Comparison of ENCODE assay signal across 7 cellular contexts in the genomic region with DNA sequence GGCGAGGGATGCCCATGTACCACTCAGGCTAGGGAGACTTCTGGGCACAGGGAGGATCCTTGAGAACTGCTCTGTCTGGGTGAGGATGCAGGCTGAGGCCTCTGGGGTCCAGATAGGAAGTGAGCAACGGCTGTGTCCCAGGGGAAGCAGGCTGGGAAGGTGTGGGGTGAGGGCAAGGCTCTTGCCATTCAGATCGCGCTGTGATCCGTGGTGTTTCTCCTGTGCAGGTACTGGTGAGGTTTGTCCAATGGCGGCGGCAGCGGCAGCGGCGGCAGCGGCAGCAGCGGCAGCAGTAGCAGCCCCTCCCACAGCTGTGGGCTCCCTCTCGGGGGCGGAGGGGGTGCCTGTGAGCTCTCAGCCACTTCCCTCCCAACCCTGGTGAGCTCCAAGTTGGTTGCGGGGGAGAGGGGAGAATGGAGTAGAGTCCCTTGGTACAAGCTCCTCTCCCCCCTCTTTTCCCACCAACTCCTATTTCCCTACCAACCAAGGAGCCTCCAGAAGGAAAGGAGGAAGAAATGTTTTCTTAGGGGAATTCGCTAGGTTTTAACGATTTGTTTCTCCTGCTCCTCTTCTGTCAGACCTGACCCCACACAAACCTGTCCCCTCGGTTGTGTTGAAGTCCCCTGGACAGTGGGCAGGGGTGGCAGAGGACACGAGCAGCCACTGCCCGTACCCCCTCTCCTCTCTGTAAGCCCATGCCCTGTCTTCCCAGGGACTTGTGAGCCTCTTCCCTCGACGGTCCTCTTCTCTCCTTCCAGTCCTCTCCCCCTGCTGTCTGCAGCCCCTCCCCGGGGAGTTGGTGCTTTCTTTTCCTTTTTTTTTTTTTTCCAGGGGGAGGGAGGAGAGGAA. TPM values are rescaled to one million over a fixed set of nuclear protein-coding genes. Genes with fewer than 3 reads are reported as not detected.
A peak's percentile ranks its signal among the peaks of the same experiment; 100 is the strongest.
DNase-seq lines count a peak whose midpoint lies in the region; ATAC-seq and TF ChIP-seq lines count a peak whose summit lies in the region.

No MANE protein-coding gene starts in this region.

- H3K27me3 ChIP-seq in HCT116 (ENCODE audit: insufficient read depth, low read length), result no peaks in the 10 kb centered on the region
- no peaks in the 10 kb centered on the region for H3K27me3 ChIP-seq in colonic mucosa
- H3K27me3 ChIP-seq in osteoblast (ENCODE audit: insufficient read depth, low read length), result no peaks in the 10 kb centered on the region

- H4K20me1 ChIP-seq in HCT116 (ENCODE audit: insufficient read depth) (no peaks in the 10 kb centered on the region), osteoblast (ENCODE audit: insufficient read depth, low read length) (peaks cover 19% of the 10 kb centered on the region)

- H3K79me2 ChIP-seq in HCT116 (ENCODE audit: insufficient read depth, low read length) (peaks cover 35% of the 10 kb centered on the region), osteoblast (ENCODE audit: insufficient read depth, low read length) (peaks cover 19% of the 10 kb centered on the region)

- intact Hi-C loops in HCT116 (cut with micrococcal nuclease), result no loop called here
- intact Hi-C loops in colonic mucosa (cut with DNase I), result loop anchor here (5.0 kb wide), 1 partner anchor 42 kb away; no protein-coding TSS in a partner anchor

- H3K4me3 ChIP-seq in HCT116 (replicated peaks in 1 of 2; ENCODE audit: low read depth in 1 of 2, low read length in 2 of 2), result peak overlapping the region in 1 of 2 experiments; percentile 66; a peak in 1 of 4 replicates
- no peak overlapping the region for H3K4me3 ChIP-seq in colonic mucosa
- H3K4me3 ChIP-seq in osteoblast (ENCODE audit: insufficient read depth, low read length), result peak overlapping the region; percentile 35

- TF ChIP-seq CTCF in HCT116 (IDR thresholded peaks at IDR 0.05 in 2 of 3, conservative IDR thresholded peaks at IDR 0.05 in 1 of 3; ENCODE audit: borderline replicate concordance in 1 of 3, insufficient read depth in 1 of 3, low read depth in 2 of 3, low read length in 2 of 3) (no peak), colonic mucosa (IDR thresholded peaks at IDR 0.05) (no peak), osteoblast (IDR thresholded peaks at IDR 0.05; ENCODE audit: extremely low read depth, low read depth, low read length) (no peak)

- POLR2A ChIA-PET in HCT116 (lab: Charles Lee), result interaction anchor here (1.3 to 1.4 kb wide), 2 partner anchors 16 to 211 kb away, joined by 3 read pairs; no protein-coding TSS in a partner anchor

- RAD21 ChIA-PET in HCT116 (lab: Charles Lee; ENCODE audit: low non-redundant PET in 1 of 2, low total read pairs in 2 of 2, uncharacterized antibody in 2 of 2, unreplicated experiment in 2 of 2), result no interaction called here

- H2AFZ ChIP-seq in HCT116 (ENCODE audit: low read depth, low read length, poor library complexity, severe bottlenecking) (no peak overlapping the region), osteoblast (ENCODE audit: low read length) (no peak overlapping the region)

- no peak for TF ChIP-seq POLR2A in HCT116 (IDR thresholded peaks at IDR 0.05; ENCODE audit: borderline replicate concordance, extremely low read depth, insufficient read depth, insufficient read length)

- H3K36me3 ChIP-seq in HCT116 (ENCODE audit: control insufficient read depth in 1 of 2, insufficient read depth in 2 of 2, low read length in 2 of 2) (peaks cover 6 to 17% of the 10 kb centered on the region in 2 experiments; a peak in 3 of 4 replicates), colonic mucosa (no peaks in the 10 kb centered on the region), osteoblast (ENCODE audit: insufficient read depth, low read length) (peaks cover 18% of the 10 kb centered on the region)

- H3K9me2 ChIP-seq in HCT116 (ENCODE audit: insufficient read depth), result no peaks in the 10 kb centered on the region

- peak overlapping the region; percentile 99 for H3K4me2 ChIP-seq in HCT116 (ENCODE audit: low read length)
- H3K4me2 ChIP-seq in osteoblast (ENCODE audit: insufficient read depth, low read length), result peak overlapping the region; percentile 98

- no peak for ATAC-seq in HCT116

- peak overlapping the region; percentile 95 for H3K9ac ChIP-seq in HCT116 (ENCODE audit: low read length)
- no peak overlapping the region for H3K9ac ChIP-seq in colonic mucosa (ENCODE audit: low read depth in 2 of 2, low read length in 2 of 2)

- TF ChIP-seq RAD21 in HCT116 (IDR thresholded peaks at IDR 0.05; ENCODE audit: low read depth), result no peak

- DNase-seq in HCT116 (ENCODE audit: low read depth, low spot score) (no peak), SK-N-DZ (ENCODE audit: low spot score) (peak; percentile 68), colonic mucosa (no peak), osteoblast (ENCODE audit: insufficient read length, low spot score, missing footprints) (peak; percentile 95), KG1 (lab: John Stamatoyannopoulos, UW) (no peak), LoVo (ENCODE audit: low spot score) (no peak), T-helper 9 cell (no peak)

- H3K27ac ChIP-seq in HCT116 (ENCODE audit: low read depth, low read length), result peak overlapping the region; percentile 90
- H3K27ac ChIP-seq in colonic mucosa, result peak overlapping the region; percentile 88
- peak overlapping the region; percentile 65 for H3K27ac ChIP-seq in osteoblast (ENCODE audit: low read depth, low read length)

- peaks cover 30 to 69% of the 10 kb centered on the region in 2 experiments for H3K4me1 ChIP-seq in HCT116 (ENCODE audit: control insufficient read depth in 1 of 2, insufficient read depth in 2 of 2, low read length in 2 of 2)
- H3K4me1 ChIP-seq in colonic mucosa, result peaks cover 31% of the 10 kb centered on the region
- peaks cover 50% of the 10 kb centered on the region for H3K4me1 ChIP-seq in osteoblast (ENCODE audit: insufficient read depth, low read length)

- CTCF ChIA-PET in HCT116 (lab: Charles Lee), result no interaction called here

- H3K9me3 ChIP-seq in HCT116 (ENCODE audit: control insufficient read depth in 1 of 2, insufficient read depth in 1 of 2, low read depth in 1 of 2, low read length in 2 of 2) (no peaks in the 10 kb centered on the region), colonic mucosa (no peaks in the 10 kb centered on the region), osteoblast (ENCODE audit: low read depth, low read length) (no peaks in the 10 kb centered on the region)

- BruUV-seq in HCT116 (replicated peaks; lab: Mats Ljungman, UMichigan), result no TSS peak

TF ChIP-seq in HCT116, 20 proteins besides CTCF, POLR2A, EP300 and RAD21:
- TF ChIP-seq EZH2 (IDR thresholded peaks at IDR 0.05) (no peak), YY1 (IDR thresholded peaks at IDR 0.05; ENCODE audit: extremely low read depth, insufficient replicate concordance, low read depth, low read length) (no peak), SP1 (IDR thresholded peaks at IDR 0.05; ENCODE audit: low read depth) (no peak), ZNF274 (IDR thresholded peaks at IDR 0.05; ENCODE audit: low read depth, low read length) (no peak)

RNA-seq across cellular contexts. Expression of a gene that starts 1.9 kb away (rescaled TPM):
- 4.0 TPM for total RNA-seq in HCT116 (2021; ENCODE audit: unreplicated experiment)
- 2.5 and 2.6 TPM in 2 replicates for polyA plus RNA-seq in HCT116 (2012)
- 29.9 and 41.5 TPM in 2 replicates for polyA plus RNA-seq in SK-N-DZ (2014; cell fraction: cytosol; rRNA removed)
- polyA plus RNA-seq in SK-N-DZ (2014; cell fraction: nucleus; rRNA removed), result 231 and 327 TPM in 2 replicates
- total RNA-seq in colonic mucosa, result 1 to 10 TPM; 1.4 to 1.7 TPM
- total RNA-seq in osteoblast, result 1.4 and 4.1 TPM in 2 replicates

RNA-seq across cellular contexts. Expression of a gene that starts 3.7 kb away (rescaled TPM):
- 256 TPM for total RNA-seq in HCT116 (2021; ENCODE audit: unreplicated experiment)
- 305 and 354 TPM in 2 replicates for polyA plus RNA-seq in HCT116 (2012)
- polyA plus RNA-seq in SK-N-DZ (2014; cell fraction: cytosol; rRNA removed), result 364 and 496 TPM in 2 replicates
- polyA plus RNA-seq in SK-N-DZ (2014; cell fraction: nucleus; rRNA removed), result 262 and 344 TPM in 2 replicates
- 100 to 1,000 TPM; 286 to 441 TPM for total RNA-seq in colonic mucosa
- 221 and 267 TPM in 2 replicates for total RNA-seq in osteoblast

RNA-seq across cellular contexts. Expression of a gene that starts 5.9 kb away (rescaled TPM):
- total RNA-seq in HCT116 (2021; ENCODE audit: unreplicated experiment) (28.9 TPM), colonic mucosa (10 to 100 TPM; 16.0 to 45.0 TPM), osteoblast (16.8 and 19.9 TPM in 2 replicates)
- polyA plus RNA-seq in HCT116 (2012), result 20.0 and 26.5 TPM in 2 replicates
- 57.6 and 71.0 TPM in 2 replicates for polyA plus RNA-seq in SK-N-DZ (2014; cell fraction: cytosol; rRNA removed)
- 426 and 537 TPM in 2 replicates for polyA plus RNA-seq in SK-N-DZ (2014; cell fraction: nucleus; rRNA removed)

RNA-seq across cellular contexts. Expression of a gene that starts 10.2 kb away (rescaled TPM):
- total RNA-seq in HCT116 (2021; ENCODE audit: unreplicated experiment) (75.1 TPM), colonic mucosa (100 to 1,000 TPM; 427 to 450 TPM), osteoblast (273 and 274 TPM in 2 replicates)
- polyA plus RNA-seq in HCT116 (2012), result 89.5 and 100 TPM in 2 replicates
- polyA plus RNA-seq in SK-N-DZ (2014; cell fraction: cytosol; rRNA removed), result 24.3 and 39.4 TPM in 2 replicates
- 10.1 and 22.7 TPM in 2 replicates for polyA plus RNA-seq in SK-N-DZ (2014; cell fraction: nucleus; rRNA removed)

RNA-seq across cellular contexts. Expression of a gene that starts 19.5 kb away (rescaled TPM):
- total RNA-seq in HCT116 (2021; ENCODE audit: unreplicated experiment), result 155 TPM
- 141 and 166 TPM in 2 replicates for polyA plus RNA-seq in HCT116 (2012)
- 221 and 246 TPM in 2 replicates for polyA plus RNA-seq in SK-N-DZ (2014; cell fraction: cytosol; rRNA removed)
- 679 and 767 TPM in 2 replicates for polyA plus RNA-seq in SK-N-DZ (2014; cell fraction: nucleus; rRNA removed)
- total RNA-seq in colonic mucosa, result 100 to 1,000 TPM in 1 of 2 donors, 10 to 100 TPM in 1; 60.7 to 150 TPM
- total RNA-seq in osteoblast, result 8.3 and 12.4 TPM in 2 replicates

Comparison
In these comparisons a context has a peak if more than half of its experiments do, and no peak if none do; other contexts are left out.
1. DNase-seq: peak in SK-N-DZ (single experiment) and osteoblast (single experiment); none in HCT116 (single experiment), colonic mucosa (single experiment), KG1 (single experiment), LoVo (single experiment) and T-helper 9 cell (single experiment).
2. Peak in every context shown above with its lines, with median percentiles within 50 percentile points of each other: H3K27ac ChIP-seq.